ENCODE assay signal across 7 cellular contexts in genomic region chr17:38731526-38732294, GRCh38. TPM values are rescaled to one million over a fixed set of nuclear protein-coding genes. Genes with fewer than 3 reads are reported as not detected.
A peak's percentile ranks its signal among the peaks of the same experiment; 100 is the strongest.
DNase-seq lines count a peak whose midpoint lies in the region; ATAC-seq and TF ChIP-seq lines count a peak whose summit lies in the region.

No MANE protein-coding gene starts in this region.

- TF ChIP-seq CTCF in HFFc6 (IDR thresholded peaks at IDR 0.05) = no peak

- no peaks in the 10 kb centered on the region for H3K9me3 Mint-ChIP-seq in HFFc6
- H3K9me3 Mint-ChIP-seq in stimulated activated naive CD8-positive, alpha-beta T cell treated with anti-CD3 and anti-CD28 coated beads, Interleukin-15, amount 100 ng/mL, for 72 hours = peaks cover 6 to 8% of the 10 kb centered on the region in 2 donors

- intact Hi-C loops in left ventricle myocardium superior (cut with micrococcal nuclease) = no loop called here

- peak overlapping the region; percentile 96 for H3K4me3 Mint-ChIP-seq in HFFc6
- peak overlapping the region; percentile 89 to 97 for H3K4me3 Mint-ChIP-seq in stimulated activated naive CD8-positive, alpha-beta T cell treated with anti-CD3 and anti-CD28 coated beads, Interleukin-15, amount 100 ng/mL, for 72 hours

- peaks cover 45% of the 10 kb centered on the region for H3K4me1 Mint-ChIP-seq in HFFc6 (ENCODE audit: low read depth)
- peaks cover 83% of the 10 kb centered on the region for H3K4me1 Mint-ChIP-seq in stimulated activated naive CD8-positive, alpha-beta T cell treated with anti-CD3 and anti-CD28 coated beads, Interleukin-15, amount 100 ng/mL, for 72 hours

- peaks cover 8% of the 10 kb centered on the region for H3K27me3 Mint-ChIP-seq in HFFc6 (ENCODE audit: insufficient read depth)
- no peaks in the 10 kb centered on the region for H3K27me3 Mint-ChIP-seq in stimulated activated naive CD8-positive, alpha-beta T cell treated with anti-CD3 and anti-CD28 coated beads, Interleukin-15, amount 100 ng/mL, for 72 hours

- H3K27ac Mint-ChIP-seq in HFFc6 = peak overlapping the region; percentile 87
- peak overlapping the region; percentile 3 to 26 for H3K27ac Mint-ChIP-seq in stimulated activated naive CD8-positive, alpha-beta T cell treated with anti-CD3 and anti-CD28 coated beads, Interleukin-15, amount 100 ng/mL, for 72 hours

- DNase-seq in HFFc6 (no peak), UCSD-AML1 (lab: John Stamatoyannopoulos, UW; ENCODE audit: unreplicated experiment) (peak; percentile 50), left ventricle myocardium superior (peak; percentile 58), NCI-H2081 (lab: John Stamatoyannopoulos, UW) (no peak)
- no peak for DNase-seq in stimulated activated naive CD8-positive, alpha-beta T cell treated with anti-CD3 and anti-CD28 coated beads, Interleukin-15, amount 100 ng/mL, for 72 hours
- DNase-seq in activated effector memory CD4-positive, alpha-beta T cell treated with Interleukin-2 at 50 U/mL for 16 hours = no peak

- ATAC-seq in left ventricle myocardium superior = no peak
- no peak for ATAC-seq in stimulated activated naive CD8-positive, alpha-beta T cell treated with anti-CD3 and anti-CD28 coated beads, Interleukin-15, amount 100 ng/mL, for 72 hours
- no peak for ATAC-seq in HG03442 (IDR thresholded peaks at IDR 0.05; ENCODE audit: unreplicated experiment)

- peaks cover 7% of the 10 kb centered on the region; the same call in 1 of the 2 replicates for H3K36me3 Mint-ChIP-seq in HFFc6 (ENCODE audit: low read depth)

RNA-seq across cellular contexts. Expression of gene CISD3, which starts 1.6 kb away (rescaled TPM):
- total RNA-seq in HFFc6 (2021; fragmentation: NEBNext Ultra II Directional; extraction: Animal tissue kit (Norgen Biotek cat#: 25700)) = 10 to 100 TPM; 35.0 to 38.7 (median 36.6) TPM
- 87.9 TPM for total RNA-seq in left ventricle myocardium superior

RNA-seq across cellular contexts. Expression of gene PCGF2, which starts 16.4 kb away (rescaled TPM):
- total RNA-seq in HFFc6 (2021; fragmentation: NEBNext Ultra II Directional; extraction: Animal tissue kit (Norgen Biotek cat#: 25700)) = 10 to 100 TPM; 59.7 to 73.5 (median 69.0) TPM
- total RNA-seq in left ventricle myocardium superior = 23.8 TPM

RNA-seq across cellular contexts. Expression of gene PSMB3, which starts 20.8 kb away (rescaled TPM):
- total RNA-seq in HFFc6 (2021; fragmentation: NEBNext Ultra II Directional; extraction: Animal tissue kit (Norgen Biotek cat#: 25700)) = 100 to 1,000 TPM; 232 to 273 (median 253) TPM
- total RNA-seq in left ventricle myocardium superior = 167 TPM

RNA-seq across cellular contexts. Expression of gene MLLT6, which starts 26.6 kb away (rescaled TPM):
- total RNA-seq in HFFc6 (2021; fragmentation: NEBNext Ultra II Directional; extraction: Animal tissue kit (Norgen Biotek cat#: 25700)) = 10 to 100 TPM; 26.5 to 31.5 (median 30.2) TPM
- total RNA-seq in left ventricle myocardium superior = 88.0 TPM

RNA-seq across cellular contexts. Expression of gene EPOP, which starts 57.0 kb away (rescaled TPM):
- 1 to 10 TPM in 5 of 6 experiments, under 1 TPM in 1; 0.95 to 1.4 (median 1.3) TPM for total RNA-seq in HFFc6 (2021; fragmentation: NEBNext Ultra II Directional; extraction: Animal tissue kit (Norgen Biotek cat#: 25700))
- 0.57 TPM for total RNA-seq in left ventricle myocardium superior

Comparison
In these comparisons a context has a peak if more than half of its experiments do, and no peak if none do; other contexts are left out.
1. DNase-seq: peak in UCSD-AML1 (single experiment) and left ventricle myocardium superior (single experiment); none in HFFc6 (single experiment), stimulated activated naive CD8-positive, alpha-beta T cell treated with anti-CD3 and anti-CD28 coated beads, Interleukin-15, amount 100 ng/mL, for 72 hours (0 of 2), NCI-H2081 (0 of 2) and activated effector memory CD4-positive, alpha-beta T cell treated with Interleukin-2 at 50 U/mL for 16 hours (single experiment).